9 cellular contexts compared by ENCODE assay signal in genomic region chr9:72579190-72579589, GRCh38. TPM values are rescaled to one million over a fixed set of nuclear protein-coding genes. Genes with fewer than 3 reads are reported as not detected.
DNase-seq lines count a peak whose midpoint lies in the region; ATAC-seq and TF ChIP-seq lines count a peak whose summit lies in the region.
"Had no signal": no experiment of that assay in that cellular context is flagged by ENCODE, and none has a peak within 500 bp of the region (broad histone marks: within the 10 kb centered on the region; RNA-seq: fewer than 3 reads in every experiment).

No MANE protein-coding gene starts in this region.

- H3K9ac ChIP-seq in H9 (ENCODE audit: extremely low read depth, insufficient read length, low read length): no peak overlapping the region

- no peaks in the 10 kb centered on the region for H3K23me2 ChIP-seq in H9 (ENCODE audit: insufficient read length, low read depth, low read length, poor library complexity, severe bottlenecking)

- no peak overlapping the region for H2BK15ac ChIP-seq in H9 (ENCODE audit: low read depth, low read length)

- H3K27me3 Mint-ChIP-seq in H9 (ENCODE audit: low read depth) (no peaks in the 10 kb centered on the region), immature natural killer cell (ENCODE audit: low read depth in 3 of 3) (peaks cover 2 to 8% (median 2%) of the 10 kb centered on the region in 3 donors)
- H3K27me3 Mint-ChIP-seq in activated T-helper 17 cell treated with anti-CD3 and anti-CD28 coated beads, Interleukin-2, amount 50 U/mL, for 72 hours: no peaks in the 10 kb centered on the region

- H2AK5ac ChIP-seq in H9 (ENCODE audit: insufficient read length, low read length): no peak overlapping the region

- H3K27me3 ChIP-seq in H9 (ENCODE audit: insufficient read depth, low read length) (no peaks in the 10 kb centered on the region), sigmoid colon (no peaks in the 10 kb centered on the region)

- no peak for TF ChIP-seq POLR2A in sigmoid colon (IDR thresholded peaks at IDR 0.05)

- no peaks in the 10 kb centered on the region for H4K20me1 ChIP-seq in H9 (ENCODE audit: control insufficient read depth, insufficient read depth, insufficient read length)

- H2BK120ac ChIP-seq in H9 (ENCODE audit: low read depth, low read length, poor library complexity, severe bottlenecking): no peak overlapping the region

- no peak for ATAC-seq in activated T-helper 17 cell treated with anti-CD3 and anti-CD28 coated beads, Interleukin-2, amount 50 U/mL, for 72 hours (replicated peaks)
- ATAC-seq in Right ventricle myocardium superior (ENCODE audit: poor library complexity) (peak; percentile 47), GM21360 (IDR thresholded peaks at IDR 0.05; ENCODE audit: unreplicated experiment) (no peak), GM21367 (IDR thresholded peaks at IDR 0.05; ENCODE audit: unreplicated experiment) (no peak), HG03565 (IDR thresholded peaks at IDR 0.05; ENCODE audit: unreplicated experiment) (no peak)

- H3K36me3 ChIP-seq in sigmoid colon: no peaks in the 10 kb centered on the region

- no peaks in the 10 kb centered on the region for H3K9me3 Mint-ChIP-seq in H9
- H3K9me3 Mint-ChIP-seq in activated T-helper 17 cell treated with anti-CD3 and anti-CD28 coated beads, Interleukin-2, amount 50 U/mL, for 72 hours: no peaks in the 10 kb centered on the region
- H3K9me3 Mint-ChIP-seq in immature natural killer cell: no peaks in the 10 kb centered on the region

- no peak overlapping the region for H3K23ac ChIP-seq in H9 (ENCODE audit: insufficient read length, low read depth, low read length)

- no peak overlapping the region for H3K18ac ChIP-seq in H9 (ENCODE audit: insufficient read length, low read depth, low read length)

- WGBS in H9 (ENCODE audit: extremely low coverage, insufficient read length, low lambda C conversion rate): no CpG with 5 or more reads among the region's 4 CpGs
- WGBS in sigmoid colon, 2 donors: 53 to 79% methylated on average over 4 of the region's 4 CpGs

- no peak overlapping the region for H2BK5ac ChIP-seq in H9 (ENCODE audit: insufficient read length, low read length)

- H3K36me3 Mint-ChIP-seq in H9 (ENCODE audit: insufficient read depth in 1 of 3, low read depth in 3 of 3): no peaks in the 10 kb centered on the region
- peaks cover 5% of the 10 kb centered on the region for H3K36me3 Mint-ChIP-seq in activated T-helper 17 cell treated with anti-CD3 and anti-CD28 coated beads, Interleukin-2, amount 50 U/mL, for 72 hours (ENCODE audit: low read depth)
- no peaks in the 10 kb centered on the region for H3K36me3 Mint-ChIP-seq in immature natural killer cell

- H3K27ac Mint-ChIP-seq in H9 (peak overlapping the region in 2 of 3 experiments; percentile 11 to 29; a peak in 2 of 7 replicates), immature natural killer cell (no peak overlapping the region)
- peak overlapping the region; percentile 5 for H3K27ac Mint-ChIP-seq in activated T-helper 17 cell treated with anti-CD3 and anti-CD28 coated beads, Interleukin-2, amount 50 U/mL, for 72 hours

- H4K8ac ChIP-seq in H9 (replicated peaks; ENCODE audit: insufficient read length, low read depth, low read length): no peak overlapping the region

- H3K9me3 ChIP-seq in H9 (ENCODE audit: control insufficient read depth, low read depth, low read length) (no peaks in the 10 kb centered on the region), sigmoid colon (no peaks in the 10 kb centered on the region)

- no peak overlapping the region for H4K91ac ChIP-seq in H9 (ENCODE audit: insufficient read length, low read depth, low read length)

- TF ChIP-seq EP300 in sigmoid colon (IDR thresholded peaks at IDR 0.05): no peak

- H3K4me3 ChIP-seq in sigmoid colon: no peak overlapping the region

- no peak overlapping the region for H2BK12ac ChIP-seq in H9 (ENCODE audit: insufficient read length, low read depth, low read length)

- H3K79me1 ChIP-seq in H9 (ENCODE audit: insufficient read depth, low read depth, low read length, poor library complexity, severe bottlenecking): no peaks in the 10 kb centered on the region

- DNase-seq in H9: no peak
- DNase-seq in Right ventricle myocardium superior: peak; percentile 66
- no peak for DNase-seq in sigmoid colon
- DNase-seq in immature natural killer cell: no peak

- no peak overlapping the region for H2AFZ ChIP-seq in H9 (ENCODE audit: low read length)

- no peak overlapping the region for H3K14ac ChIP-seq in H9 (ENCODE audit: insufficient read depth, low read length)

- TF ChIP-seq CTCF in H9 (conservative IDR thresholded peaks at IDR 0.05): no peak
- no peak for TF ChIP-seq CTCF in sigmoid colon (IDR thresholded peaks at IDR 0.05)

- no peak overlapping the region for H3K4me2 ChIP-seq in H9 (ENCODE audit: insufficient read depth, insufficient read length, low read length)

- H3K4me1 Mint-ChIP-seq in H9: peaks cover 3 to 9% of the 10 kb centered on the region in 2 experiments; a peak in 1 of 4 replicates
- H3K4me1 Mint-ChIP-seq in activated T-helper 17 cell treated with anti-CD3 and anti-CD28 coated beads, Interleukin-2, amount 50 U/mL, for 72 hours: peaks cover 30% of the 10 kb centered on the region
- H3K4me1 Mint-ChIP-seq in immature natural killer cell: no peaks in the 10 kb centered on the region

- intact Hi-C loops in Right ventricle myocardium superior (cut with DNase I): no loop called here
- intact Hi-C loops in sigmoid colon (cut with DNase I): loop anchor here (5.0 kb wide), 1 partner anchor 47 kb away; no protein-coding TSS in a partner anchor

- H3K56ac ChIP-seq in H9 (ENCODE audit: insufficient read length, low read depth, low read length): no peak overlapping the region

- H3K27ac ChIP-seq in H9 (ENCODE audit: insufficient read length, low read depth, low read length): no peak overlapping the region
- H3K27ac ChIP-seq in sigmoid colon: peak overlapping the region; percentile 48 to 76 (median 64)

- H3T11ph ChIP-seq in H9 (ENCODE audit: low read length): no peak overlapping the region

- H3K79me2 ChIP-seq in H9 (ENCODE audit: insufficient read depth, low read length): no peaks in the 10 kb centered on the region

- no peak overlapping the region for H3K4ac ChIP-seq in H9 (ENCODE audit: low read depth, low read length)

- no peaks in the 10 kb centered on the region for H3K4me1 ChIP-seq in H9 (ENCODE audit: insufficient read depth, low read length)
- H3K4me1 ChIP-seq in sigmoid colon: peaks cover 0 to 37% (median 28%) of the 10 kb centered on the region in 4 donors

- H4K5ac ChIP-seq in H9 (ENCODE audit: insufficient read length, low read depth, low read length): no peak overlapping the region

- H3K4me3 Mint-ChIP-seq in H9 (no peak overlapping the region), immature natural killer cell (no peak overlapping the region)
- H3K4me3 Mint-ChIP-seq in activated T-helper 17 cell treated with anti-CD3 and anti-CD28 coated beads, Interleukin-2, amount 50 U/mL, for 72 hours: no peak overlapping the region

- no peak overlapping the region for H2BK20ac ChIP-seq in H9 (ENCODE audit: low read depth, low read length, poor library complexity, severe bottlenecking)

RNA-seq across cellular contexts. Expression of gene TMC1, which starts 57.8 kb away (rescaled TPM):
- total RNA-seq in H9 (2021) (2.4 and 2.5 TPM in 2 replicates), Right ventricle myocardium superior (not detected), sigmoid colon (1 to 10 TPM in 1 of 4 donors, under 1 TPM in 1, not detected in 2; under 0.01 to 1.5 TPM)
- total RNA-seq in activated T-helper 17 cell treated with anti-CD3 and anti-CD28 coated beads, Interleukin-2, amount 50 U/mL, for 72 hours: under 1 TPM; 0.32 to 0.41 TPM
- polyA plus RNA-seq in sigmoid colon (under 1 TPM in 1 of 3 donors, not detected in 2; 0.51 TPM), immature natural killer cell (not detected)
- total RNA-seq: epithelial cell of proximal tubule had no signal

Comparison
In these comparisons a context has a peak if more than half of its experiments do, and no peak if none do; other contexts are left out.
1. H3K27ac Mint-ChIP-seq: peak in H9 (2 of 3) and activated T-helper 17 cell treated with anti-CD3 and anti-CD28 coated beads, Interleukin-2, amount 50 U/mL, for 72 hours (single experiment); none in immature natural killer cell (0 of 6).